ENCODE assay signal across 22 cellular contexts in the genomic region with DNA sequence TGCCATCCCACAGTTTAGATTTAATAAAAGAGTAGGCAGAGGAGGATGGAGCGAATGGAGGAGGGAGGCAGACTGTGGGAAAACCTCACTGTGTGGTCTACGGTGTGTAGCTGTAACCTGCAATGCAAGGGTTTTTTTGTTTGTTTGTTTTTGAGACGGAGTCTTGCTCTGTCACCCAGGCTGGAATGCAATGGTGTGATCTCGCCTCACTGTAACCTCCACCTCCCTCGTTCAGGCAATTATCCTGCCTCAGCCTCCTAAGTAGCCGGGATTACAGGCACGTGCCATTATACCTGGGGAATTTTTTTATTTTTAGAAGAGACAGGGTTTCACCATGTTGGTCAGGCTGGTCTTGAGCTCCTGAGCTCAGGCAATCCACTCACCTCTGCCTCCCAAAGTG.
A peak's percentile ranks its signal among the peaks of the same experiment; 100 is the strongest.
DNase-seq lines count a peak whose midpoint lies in the region; ATAC-seq, FAIRE-seq and TF ChIP-seq lines count a peak whose summit lies in the region.
"Had no signal": no experiment of that assay in that cellular context is flagged by ENCODE, and none has a peak within 500 bp of the region (broad histone marks: within the 10 kb centered on the region; RNA-seq: fewer than 3 reads in every experiment).

No MANE protein-coding gene starts in this region.

- H3K4me3 ChIP-seq in K562 (no peak overlapping the region), neural progenitor cell (no peak overlapping the region)
- H3K4me3 ChIP-seq: BLaER1 had no signal

- WGBS in K562 (ENCODE audit: insufficient coverage, low coverage, missing lambda C conversion rate) = 9% methylated on average over 7 of the region's 7 CpGs

- in situ Hi-C loops in K562 (cut with MboI) = no loop called here

- intact Hi-C loops in K562 (cut with micrococcal nuclease) = no loop called here

- TF ChIP-seq EP300 in K562 (IDR thresholded peaks at IDR 0.05; ENCODE audit: low read length) = no peak

- TF ChIP-seq CTCF in K562 (IDR thresholded peaks at IDR 0.05 in 2 of 3, conservative IDR thresholded peaks at IDR 0.05 in 1 of 3; ENCODE audit: insufficient read depth in 2 of 3, low read depth in 1 of 3, low read length in 3 of 3) (no peak), neural progenitor cell (IDR thresholded peaks at IDR 0.05) (no peak)

- no peak overlapping the region for H3K27ac Mint-ChIP-seq in neural progenitor cell
- H3K27ac Mint-ChIP-seq: B cell; CD8-positive, alpha-beta T cell had no signal

- no peaks in the 10 kb centered on the region for H3K36me3 Mint-ChIP-seq in neural progenitor cell
- H3K36me3 Mint-ChIP-seq: CD4-positive, CD25-positive, alpha-beta regulatory T cell; CD8-positive, alpha-beta T cell had no signal

- H3K9me3 Mint-ChIP-seq in neural progenitor cell = no peaks in the 10 kb centered on the region
- H3K9me3 Mint-ChIP-seq: CD8-positive, alpha-beta T cell had no signal

- H3K9me1 ChIP-seq in K562 (ENCODE audit: control insufficient read depth, insufficient read depth, low read length) = no peaks in the 10 kb centered on the region

- ATAC-seq in K562 = no peak
- ATAC-seq: CD8-positive, alpha-beta T cell had no signal

- CTCF ChIA-PET in K562 (lab: Yijun Ruan, JAX; ENCODE audit: low intra/inter-chr PET ratio) = no interaction called here

- H3K79me2 ChIP-seq in K562 (ENCODE audit: control insufficient read depth, insufficient read depth, low read length) (no peaks in the 10 kb centered on the region), neural progenitor cell (ENCODE audit: low read depth) (no peaks in the 10 kb centered on the region)

- H3K27me3 ChIP-seq in K562 (ENCODE audit: control insufficient read depth in 2 of 2, insufficient read depth in 2 of 2, low read length in 2 of 2) (peaks cover 30 to 62% of the 10 kb centered on the region in 2 experiments), neural progenitor cell (no peaks in the 10 kb centered on the region)
- H3K27me3 ChIP-seq: BLaER1 had no signal

- H3K27me3 Mint-ChIP-seq in neural progenitor cell (ENCODE audit: insufficient read depth, low read depth) = peaks cover 10% of the 10 kb centered on the region

- H3K4me1 ChIP-seq in K562 (replicated peaks in 1 of 2; ENCODE audit: control insufficient read depth in 2 of 2, insufficient read depth in 2 of 2, low read length in 2 of 2) = peaks cover 0 to 4% of the 10 kb centered on the region in 2 experiments; a peak in 1 of 5 replicates
- no peaks in the 10 kb centered on the region for H3K4me1 ChIP-seq in neural progenitor cell
- H3K4me1 ChIP-seq: Caco-2 had no signal

- H3K9me3 ChIP-seq in K562 (replicated peaks; ENCODE audit: control insufficient read depth, insufficient read depth, low read depth, low read length) = no peaks in the 10 kb centered on the region
- no peaks in the 10 kb centered on the region for H3K9me3 ChIP-seq in neural progenitor cell (ENCODE audit: low read depth)
- H3K9me3 ChIP-seq: BLaER1, Caco-2 had no signal

- H4K20me1 ChIP-seq in K562 (replicated peaks; ENCODE audit: control insufficient read depth, insufficient read depth, low read length) = no peaks in the 10 kb centered on the region; the same call in 1 of the 2 replicates
- no peaks in the 10 kb centered on the region for H4K20me1 ChIP-seq in neural progenitor cell (ENCODE audit: low read depth)
- H4K20me1 ChIP-seq: BLaER1 had no signal

- DNase-seq in ELF-1 (ENCODE audit: low read depth, low spot score) (peak; percentile 33), H4 (ENCODE audit: low spot score) (peak; percentile 28), K562 (ENCODE audit: extremely low read depth in 1 of 4, low spot score in 3 of 4) (no peak), neural progenitor cell (ENCODE audit: low spot score) (peak; percentile 7), NOMO-1 (lab: John Stamatoyannopoulos, UW; ENCODE audit: unreplicated experiment in 2 of 2) (no peak), Ammon's horn (ENCODE audit: low spot score) (no peak), SKM-1 treated with dmso at 0.1 percent for 144 hours (lab: John Stamatoyannopoulos, UW; ENCODE audit: unreplicated experiment) (no peak)
- DNase-seq: 8988T; Caco-2; CD4-positive, CD25-positive, alpha-beta regulatory T cell; CD8-positive, alpha-beta T cell; DMS153; DND-41; GDM1; GOT3; H7; HCEC 1CT had no signal

- H2AFZ ChIP-seq in K562 (ENCODE audit: low read depth, low read length) = no peak overlapping the region
- no peak overlapping the region for H2AFZ ChIP-seq in neural progenitor cell (replicated peaks)

- TF ChIP-seq RAD21 in K562 (CRISPR knock-in tag; conservative IDR thresholded peaks at IDR 0.05 in 1 of 2, IDR thresholded peaks at IDR 0.05 in 1 of 2) = no peak

- H3K4me1 Mint-ChIP-seq in neural progenitor cell = peaks cover 4% of the 10 kb centered on the region
- H3K4me1 Mint-ChIP-seq: B cell had no signal

- FAIRE-seq in K562 (lab: Jason Lieb, UNC) = no peak
- FAIRE-seq: GM12891, GM18507 had no signal

- H3K4me3 Mint-ChIP-seq in neural progenitor cell = no peak overlapping the region
- H3K4me3 Mint-ChIP-seq: B cell; CD4-positive, CD25-positive, alpha-beta regulatory T cell; CD8-positive, alpha-beta T cell had no signal

- no TSS peak for BruUV-seq in K562 (replicated peaks; lab: Mats Ljungman, UMichigan)

- POLR2A ChIA-PET in K562 (lab: Yijun Ruan, JAX) = no interaction called here

- H3F3A ChIP-seq in neural progenitor cell (ENCODE audit: low read depth) = no peaks in the 10 kb centered on the region

- no peak for TF ChIP-seq POLR2A in K562 (conservative IDR thresholded peaks at IDR 0.05)

- H3K27ac ChIP-seq in K562 (ENCODE audit: extremely low read depth, low read depth, low read length) (no peak overlapping the region), neural progenitor cell (no peak overlapping the region)
- H3K27ac ChIP-seq: BLaER1, C4-2B had no signal

- H3K9ac ChIP-seq in K562 (ENCODE audit: insufficient read depth in 1 of 2, low read depth in 2 of 2, low read length in 2 of 2) (no peak overlapping the region), neural progenitor cell (no peak overlapping the region)
- H3K9ac ChIP-seq: BLaER1 had no signal

- H3K36me3 ChIP-seq in K562 (ENCODE audit: control insufficient read depth, insufficient read depth, low read length) = no peaks in the 10 kb centered on the region
- no peaks in the 10 kb centered on the region for H3K36me3 ChIP-seq in neural progenitor cell
- H3K36me3 ChIP-seq: BLaER1 had no signal

- H3K4me2 ChIP-seq in K562 (ENCODE audit: insufficient read depth, low read length) (no peak overlapping the region), neural progenitor cell (no peak overlapping the region)
- H3K4me2 ChIP-seq: BLaER1 had no signal

TF ChIP-seq in K562, 482 proteins besides CTCF, POLR2A, EP300 and RAD21:
- TF ChIP-seq ZNF75A (CRISPR knock-in tag; IDR thresholded peaks at IDR 0.05) (peak; percentile 33; the same call in 1 of the 2 replicates), ZC3H8 (IDR thresholded peaks at IDR 0.05) (no peak)

Comparison
In these comparisons a context has a peak if more than half of its experiments do, and no peak if none do; other contexts are left out.
1. DNase-seq: peak in ELF-1 (single experiment), H4 (single experiment) and neural progenitor cell (single experiment); none in K562 (0 of 4), NOMO-1 (0 of 2), Ammon's horn (single experiment) and SKM-1 treated with dmso at 0.1 percent for 144 hours (single experiment).